Comparison of ENCODE assay signal across 10 cellular contexts in genomic region chr16:88967800-88968588, GRCh38. TPM values are rescaled to one million over a fixed set of nuclear protein-coding genes. Genes with fewer than 3 reads are reported as not detected.
DNase-seq lines count a peak whose midpoint lies in the region; ATAC-seq and TF ChIP-seq lines count a peak whose summit lies in the region.
"Had no signal": no experiment of that assay in that cellular context is flagged by ENCODE, and none has a peak within 500 bp of the region (broad histone marks: within the 10 kb centered on the region; RNA-seq: fewer than 3 reads in every experiment).

No MANE protein-coding gene starts in this region.

- no peak for DNase-seq in effector memory CD4-positive, alpha-beta T cell
- DNase-seq in 8988T (no peak), NCI-H1105 treated with DMSO at 0.1 percent for 48 hours (lab: John Stamatoyannopoulos, UW) (no peak), dorsolateral prefrontal cortex (no peak), Kasumi-1 (lab: John Stamatoyannopoulos, UW) (no peak)
- DNase-seq: GDM1, NCI-H526 had no signal

- no peaks in the 10 kb centered on the region for H3K9me3 ChIP-seq in effector memory CD4-positive, alpha-beta T cell (ENCODE audit: control insufficient read depth, low read length)

- intact Hi-C loops in dorsolateral prefrontal cortex (cut with DNase I) = no loop called here

- ATAC-seq in GM19463 (IDR thresholded peaks at IDR 0.05; ENCODE audit: unreplicated experiment) (peak; percentile 65), HG03175 (IDR thresholded peaks at IDR 0.05; ENCODE audit: unreplicated experiment) (peak; percentile 48)

- H3K27me3 ChIP-seq in effector memory CD4-positive, alpha-beta T cell (replicated peaks; ENCODE audit: control insufficient read depth, insufficient read depth, low read length, poor library complexity, severe bottlenecking) = peaks cover 14% of the 10 kb centered on the region
- peaks cover 0 to 18% (median 0%) of the 10 kb centered on the region in 45 donors for H3K27me3 ChIP-seq in dorsolateral prefrontal cortex

- H3K27ac ChIP-seq in effector memory CD4-positive, alpha-beta T cell (ENCODE audit: insufficient read depth, low read length, poor library complexity, severe bottlenecking) = no peak overlapping the region
- no peak overlapping the region for H3K27ac ChIP-seq in dorsolateral prefrontal cortex

- H3K4me1 ChIP-seq in effector memory CD4-positive, alpha-beta T cell (ENCODE audit: control insufficient read depth, insufficient read depth, low read length, poor library complexity, severe bottlenecking) = peaks cover 13% of the 10 kb centered on the region

- peak overlapping the region; percentile 33 for H3K4me3 ChIP-seq in GM12875 (ENCODE audit: low read depth, low read length)
- H3K4me3 ChIP-seq in effector memory CD4-positive, alpha-beta T cell (ENCODE audit: insufficient read depth, low read depth, low read length, poor library complexity, severe bottlenecking) = peak overlapping the region; percentile 55
- H3K4me3 ChIP-seq in dorsolateral prefrontal cortex = no peak overlapping the region

- TF ChIP-seq CTCF in GM12875 (IDR thresholded peaks at IDR 0.05; ENCODE audit: borderline replicate concordance, insufficient read depth, low read depth, low read length) (no peak), dorsolateral prefrontal cortex (IDR thresholded peaks at IDR 0.05 in 54 of 56, conservative IDR thresholded peaks at IDR 0.05 in 2 of 56; ENCODE audit: low read depth in 1 of 56, partially characterized antibody in 56 of 56) (no peak)

- H3K36me3 ChIP-seq in effector memory CD4-positive, alpha-beta T cell (ENCODE audit: control insufficient read depth, insufficient read depth, low read length) = no peaks in the 10 kb centered on the region

RNA-seq across cellular contexts. Expression of gene CBFA2T3, which starts 9.0 kb away (rescaled TPM):
- total RNA-seq in dorsolateral prefrontal cortex = 10 to 100 TPM in 113 of 120 experiments, 1 to 10 TPM in 7; 4.3 to 33.0 (median 16.9) TPM

Comparison
In these comparisons a context has a peak if more than half of its experiments do, and no peak if none do; other contexts are left out.
1. H3K4me3 ChIP-seq: peak in GM12875 (single experiment) and effector memory CD4-positive, alpha-beta T cell (single experiment); none in dorsolateral prefrontal cortex (0 of 59).